Comparison of ENCODE assay signal across 15 cellular contexts in genomic region chr15:57685316-57685715, GRCh38. TPM values are rescaled to one million over a fixed set of nuclear protein-coding genes. Genes with fewer than 3 reads are reported as not detected.
A peak's percentile ranks its signal among the peaks of the same experiment; 100 is the strongest.
DNase-seq lines count a peak whose midpoint lies in the region; ATAC-seq, FAIRE-seq and TF ChIP-seq lines count a peak whose summit lies in the region.
"Had no signal": no experiment of that assay in that cellular context is flagged by ENCODE, and none has a peak within 500 bp of the region (broad histone marks: within the 10 kb centered on the region; RNA-seq: fewer than 3 reads in every experiment).

No MANE protein-coding gene starts in this region.

- no peak overlapping the region for H3K9ac ChIP-seq in astrocyte (ENCODE audit: low read length)
- H3K9ac ChIP-seq in smooth muscle cell (ENCODE audit: low read depth), result no peak overlapping the region

- no peaks in the 10 kb centered on the region for H3K9me2 ChIP-seq in hepatocyte (replicated peaks; ENCODE audit: insufficient read depth)

- H3K27me3 Mint-ChIP-seq in astrocyte (ENCODE audit: low read depth, unreplicated experiment), result no peaks in the 10 kb centered on the region

- H3K9me3 Mint-ChIP-seq in astrocyte (ENCODE audit: unreplicated experiment), result no peaks in the 10 kb centered on the region
- H3K9me3 Mint-ChIP-seq: HFFc6 had no signal

- ATAC-seq in A549 (no peak), GM21576 (IDR thresholded peaks at IDR 0.05; ENCODE audit: unreplicated experiment) (no peak)

- DNase-seq in A549 (ENCODE audit: low read depth in 1 of 2, low spot score in 1 of 2), result no peak
- DNase-seq in astrocyte (ENCODE audit: low read depth), result no peak
- no peak for DNase-seq in hepatocyte (ENCODE audit: low spot score)
- no peak for DNase-seq in smooth muscle cell (lab: John Stamatoyannopoulos, UW; ENCODE audit: unreplicated experiment)
- DNase-seq in D341Med (ENCODE audit: low spot score), result no peak
- DNase-seq in NCI-H1694 treated with DMSO at 0.1 percent for 48 hours (lab: John Stamatoyannopoulos, UW), result no peak
- DNase-seq: EL, HFFc6, NCI-H1048, NCI-H2107, NCI-H226, NCI-H524 treated with DMSO at 0.1 percent for 48 hours had no signal

- peaks cover 8% of the 10 kb centered on the region for H3F3A ChIP-seq in smooth muscle cell (ENCODE audit: low read depth)

- no peak for TF ChIP-seq RAD21 in A549 (conservative IDR thresholded peaks at IDR 0.05 in 1 of 2, IDR thresholded peaks at IDR 0.05 in 1 of 2)

- CTCF ChIA-PET in A549 (lab: Yijun Ruan, JAX), result interaction anchor here (1.1 kb wide), 1 partner anchor 381 kb away, joined by 3 read pairs; no protein-coding TSS in a partner anchor

- no peak overlapping the region for H3K27ac Mint-ChIP-seq in astrocyte (ENCODE audit: unreplicated experiment)
- H3K27ac Mint-ChIP-seq: CD14-positive monocyte, HFFc6 had no signal

- no peak overlapping the region for H3K4me3 Mint-ChIP-seq in astrocyte (ENCODE audit: unreplicated experiment)
- H3K4me3 Mint-ChIP-seq: CD14-positive monocyte had no signal

- H3K36me3 Mint-ChIP-seq in astrocyte (ENCODE audit: low read depth, unreplicated experiment), result no peaks in the 10 kb centered on the region
- H3K36me3 Mint-ChIP-seq: CD14-positive monocyte had no signal

- H2AFZ ChIP-seq in astrocyte (ENCODE audit: low read depth, low read length) (no peak overlapping the region), hepatocyte (no peak overlapping the region), smooth muscle cell (ENCODE audit: low read depth) (peak overlapping the region; percentile 79)

- TF ChIP-seq CTCF in A549 (IDR thresholded peaks at IDR 0.05) (no peak), astrocyte (IDR thresholded peaks at IDR 0.05; ENCODE audit: insufficient read depth, low read depth, low read length) (no peak), hepatocyte (IDR thresholded peaks at IDR 0.05; ENCODE audit: poor library complexity) (no peak), smooth muscle cell (IDR thresholded peaks at IDR 0.05; ENCODE audit: borderline replicate concordance, insufficient read depth, poor library complexity, severe bottlenecking) (no peak)

- H3K4me1 ChIP-seq in A549 (no peaks in the 10 kb centered on the region), astrocyte (ENCODE audit: insufficient read depth, low read length) (no peaks in the 10 kb centered on the region), hepatocyte (ENCODE audit: insufficient read depth) (no peaks in the 10 kb centered on the region), smooth muscle cell (ENCODE audit: low read depth) (peaks cover 5% of the 10 kb centered on the region)

- FAIRE-seq in A549 (lab: Jason Lieb, UNC) (peak; percentile 43), astrocyte (lab: Jason Lieb, UNC) (peak; percentile 32)
- FAIRE-seq: H1 had no signal

- no peak overlapping the region for H3K4me2 ChIP-seq in A549
- H3K4me2 ChIP-seq in astrocyte (ENCODE audit: low read length), result no peak overlapping the region
- no peak overlapping the region for H3K4me2 ChIP-seq in hepatocyte
- peak overlapping the region; percentile 20 for H3K4me2 ChIP-seq in smooth muscle cell

- TF ChIP-seq POLR2A in A549 (IDR thresholded peaks at IDR 0.05; ENCODE audit: low read length), result no peak

- H3K27me3 ChIP-seq in astrocyte (ENCODE audit: insufficient read depth, low read length) (no peaks in the 10 kb centered on the region), hepatocyte (no peaks in the 10 kb centered on the region), smooth muscle cell (ENCODE audit: low read depth) (no peaks in the 10 kb centered on the region)

- TF ChIP-seq EP300 in A549 (IDR thresholded peaks at IDR 0.05), result no peak

- H3K27ac ChIP-seq in A549 (no peak overlapping the region), astrocyte (ENCODE audit: low read depth, low read length) (no peak overlapping the region), hepatocyte (peak overlapping the region; percentile 24), smooth muscle cell (ENCODE audit: low read depth) (peak overlapping the region; percentile 76)

- H3K36me3 ChIP-seq in astrocyte (ENCODE audit: insufficient read depth, low read length) (no peaks in the 10 kb centered on the region), hepatocyte (replicated peaks; ENCODE audit: insufficient read depth, low read depth) (no peaks in the 10 kb centered on the region), smooth muscle cell (ENCODE audit: low read depth) (no peaks in the 10 kb centered on the region)

- 37% methylated on average over 1 of the region's 1 CpG for WGBS in A549 (ENCODE audit: missing lambda C conversion rate)
- WGBS in hepatocyte (ENCODE audit: low lambda C conversion rate, missing lambda C conversion rate), result 91% methylated on average over 1 of the region's 1 CpG
- 91% methylated on average over 1 of the region's 1 CpG for WGBS in smooth muscle cell (ENCODE audit: low lambda C conversion rate)

- POLR2A ChIA-PET in A549 (lab: Yijun Ruan, JAX), result no interaction called here

- H3K4me1 Mint-ChIP-seq in astrocyte (ENCODE audit: low read depth, unreplicated experiment), result peaks cover 3% of the 10 kb centered on the region
- H3K4me1 Mint-ChIP-seq: CD14-positive monocyte had no signal

- H3K9me3 ChIP-seq in A549 (no peaks in the 10 kb centered on the region), astrocyte (ENCODE audit: insufficient read depth, low read depth, low read length) (no peaks in the 10 kb centered on the region), hepatocyte (ENCODE audit: low read depth) (no peaks in the 10 kb centered on the region), smooth muscle cell (replicated peaks; ENCODE audit: low read depth) (no peaks in the 10 kb centered on the region)

- no peak overlapping the region for H3K4me3 ChIP-seq in A549
- H3K4me3 ChIP-seq in astrocyte (ENCODE audit: insufficient read depth, low read depth, low read length), result no peak overlapping the region
- H3K4me3 ChIP-seq in hepatocyte, result no peak overlapping the region
- no peak overlapping the region for H3K4me3 ChIP-seq in smooth muscle cell

- H4K20me1 ChIP-seq in astrocyte (ENCODE audit: insufficient read depth, low read length), result no peaks in the 10 kb centered on the region
- no peaks in the 10 kb centered on the region for H4K20me1 ChIP-seq in hepatocyte (ENCODE audit: insufficient read depth, poor library complexity, severe bottlenecking)
- no peaks in the 10 kb centered on the region for H4K20me1 ChIP-seq in smooth muscle cell (ENCODE audit: low read depth)

- H3K79me2 ChIP-seq in astrocyte (ENCODE audit: insufficient read depth, low read length) (no peaks in the 10 kb centered on the region), hepatocyte (no peaks in the 10 kb centered on the region), smooth muscle cell (ENCODE audit: low read depth) (no peaks in the 10 kb centered on the region)

TF ChIP-seq in A549, 52 proteins besides CTCF, POLR2A, EP300 and RAD21:
- TF ChIP-seq KDM5A (IDR thresholded peaks at IDR 0.05) (no peak), BHLHE40 (IDR thresholded peaks at IDR 0.05; ENCODE audit: low read depth, low read length) (no peak), JUNB (IDR thresholded peaks at IDR 0.05) (no peak), SMC3 (IDR thresholded peaks at IDR 0.05) (no peak), GATA3 (IDR thresholded peaks at IDR 0.05; ENCODE audit: borderline replicate concordance) (no peak), ZFP36 (IDR thresholded peaks at IDR 0.05; ENCODE audit: borderline replicate concordance, partially characterized antibody) (no peak)

RNA-seq across cellular contexts. Expression of gene POLR2M, which starts 21.2 kb away (rescaled TPM):
- polyA plus RNA-seq in A549 (2011; rRNA removed) (99.6 and 107 TPM in 2 replicates), A549 (2017; fragmentation: RNase III; extraction: RNeasy Plus Mini Kit Qiagen cat#74134 plus additional on column Dnase treatment) (63.2 to 67.9 TPM (median 65.0 TPM) in 3 replicates), hepatocyte (18.8 and 27.0 TPM in 2 replicates), smooth muscle cell (19.8 and 23.9 TPM in 2 replicates)
- polyA plus RNA-seq in A549 (2012; cell fraction: cytosol; rRNA removed), result 221 and 353 TPM in 2 replicates
- polyA plus RNA-seq in A549 (2012; cell fraction: nucleus; rRNA removed), result 4.5 and 4.7 TPM in 2 replicates
- 76.4 and 92.3 TPM in 2 replicates for polyA minus RNA-seq in A549 (2011; rRNA and poly(A)+ RNA removed)
- total RNA-seq in astrocyte (61.4 and 71.5 TPM in 2 replicates), hepatocyte (56.7 and 145 TPM in 2 replicates), smooth muscle cell (49.8 and 387 TPM in 2 replicates)

Comparison
In these comparisons a context has a peak if more than half of its experiments do, and no peak if none do; other contexts are left out.
1. H3K27ac ChIP-seq: peak in hepatocyte (single experiment) and smooth muscle cell (single experiment); none in A549 (0 of 2) and astrocyte (single experiment).